In the genomic region with DNA sequence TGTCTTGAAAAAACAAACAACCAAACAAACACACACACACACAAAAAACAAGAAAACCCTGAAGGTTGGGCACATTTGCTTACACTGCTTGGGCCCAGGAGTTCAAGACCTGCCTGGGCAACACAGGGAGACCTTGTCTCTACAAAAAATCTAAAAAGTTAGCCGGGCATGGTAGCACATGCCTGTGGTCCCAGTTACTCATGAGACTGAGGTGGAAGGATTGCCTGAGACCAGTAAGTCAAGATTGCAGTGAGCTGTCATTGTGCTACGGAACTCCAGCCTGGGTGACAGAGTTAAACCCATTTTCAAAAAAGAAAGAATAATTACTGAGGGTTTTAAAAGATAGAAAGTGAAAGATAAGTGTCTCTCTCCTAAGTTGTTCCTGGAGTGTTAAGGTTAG, we compare ENCODE assay signal across 20 cellular contexts.
DNase-seq lines count a peak whose midpoint lies in the region; TF ChIP-seq lines count a peak whose summit lies in the region.
"Had no signal": no experiment of that assay in that cellular context is flagged by ENCODE, and none has a peak within 500 bp of the region (broad histone marks: within the 10 kb centered on the region; RNA-seq: fewer than 3 reads in every experiment).

No MANE protein-coding gene starts in this region.

- H3K36me3 ChIP-seq in brain microvascular endothelial cell (replicated peaks) (no peaks in the 10 kb centered on the region), kidney epithelial cell (ENCODE audit: control insufficient read depth, insufficient read depth, low read length) (no peaks in the 10 kb centered on the region)
- H3K36me3 ChIP-seq in effector memory CD4-positive, alpha-beta T cell (ENCODE audit: control insufficient read depth, insufficient read depth, low read length) = no peaks in the 10 kb centered on the region

- CTCF ChIA-PET in HEK293T (lab: Yijun Ruan, JAX) = no interaction called here

- H3K4me3 ChIP-seq in brain microvascular endothelial cell (ENCODE audit: low read depth, low read length) = no peak overlapping the region
- no peak overlapping the region for H3K4me3 ChIP-seq in kidney epithelial cell (ENCODE audit: low read depth, low read length)
- no peak overlapping the region for H3K4me3 ChIP-seq in effector memory CD4-positive, alpha-beta T cell (ENCODE audit: insufficient read depth, low read depth, low read length, poor library complexity, severe bottlenecking)
- H3K4me3 ChIP-seq: BLaER1 treated with 17β-estradiol and CSF1 and Interleukin-3, amounts not matched to agents 10 nM and 100 nM had no signal

- in situ Hi-C loops in ACHN (cut with HindIII; ENCODE audit: low pct_ligation_motif_present, low pct_unique_long_range_greater_than_20kb, low sequenced_read_pairs) = no loop called here
- in situ Hi-C loops in brain microvascular endothelial cell (cut with HindIII; ENCODE audit: low pct_ligation_motif_present, low sequenced_read_pairs) = no loop called here

- TF ChIP-seq CTCF in brain microvascular endothelial cell (IDR thresholded peaks at IDR 0.05; ENCODE audit: low read depth, low read length, missing control alignments) (no peak), kidney epithelial cell (IDR thresholded peaks at IDR 0.05; ENCODE audit: insufficient read depth, low read length, poor library complexity, severe bottlenecking) (no peak)

- H3K27me3 ChIP-seq in brain microvascular endothelial cell (replicated peaks) (no peaks in the 10 kb centered on the region), kidney epithelial cell (ENCODE audit: control insufficient read depth, insufficient read depth, low read length) (no peaks in the 10 kb centered on the region)
- H3K27me3 ChIP-seq in effector memory CD4-positive, alpha-beta T cell (replicated peaks; ENCODE audit: control insufficient read depth, insufficient read depth, low read length, poor library complexity, severe bottlenecking) = no peaks in the 10 kb centered on the region
- H3K27me3 ChIP-seq: BLaER1 treated with 17β-estradiol and CSF1 and Interleukin-3, amounts not matched to agents 10 nM and 100 nM had no signal

- H3K4me1 ChIP-seq in effector memory CD4-positive, alpha-beta T cell (ENCODE audit: control insufficient read depth, insufficient read depth, low read length, poor library complexity, severe bottlenecking) = no peaks in the 10 kb centered on the region
- H3K4me1 ChIP-seq: BLaER1 treated with 17β-estradiol and CSF1 and Interleukin-3, amounts not matched to agents 10 nM and 100 nM had no signal

- POLR2A ChIA-PET in HEK293T (lab: Yijun Ruan, JAX) = no interaction called here

- H3K27ac ChIP-seq in brain microvascular endothelial cell = no peak overlapping the region
- H3K27ac ChIP-seq in effector memory CD4-positive, alpha-beta T cell (ENCODE audit: insufficient read depth, low read length, poor library complexity, severe bottlenecking) = no peak overlapping the region
- H3K27ac ChIP-seq: BLaER1 treated with 17β-estradiol and CSF1 and Interleukin-3, amounts not matched to agents 10 nM and 100 nM had no signal

- H3K9me3 ChIP-seq in effector memory CD4-positive, alpha-beta T cell (ENCODE audit: control insufficient read depth, low read length) = no peaks in the 10 kb centered on the region
- H3K9me3 ChIP-seq: BLaER1 treated with 17β-estradiol and CSF1 and Interleukin-3, amounts not matched to agents 10 nM and 100 nM had no signal

- DNase-seq in ACHN (peak; percentile 31), LHCN-M2 (ENCODE audit: low read depth) (peak; percentile 7), brain microvascular endothelial cell (peak; percentile 7), kidney epithelial cell (ENCODE audit: low read depth) (peak; percentile 9), DMS53 treated with DMSO at 0.1 percent for 48 hours (lab: John Stamatoyannopoulos, UW; ENCODE audit: unreplicated experiment) (no peak), medulla oblongata (ENCODE audit: extremely low spot score) (no peak), HEK293T (ENCODE audit: extremely low spot score) (no peak)
- no peak for DNase-seq in effector memory CD4-positive, alpha-beta T cell
- DNase-seq: 8988T; CD8-positive, alpha-beta memory T cell; DND-41; GOT3; KBM-7; NCI-H1048; NCI-H1436 treated with DMSO at 0.1 percent for 48 hours; NCI-H2029 treated with DMSO at 0.1 percent for 48 hours; NCI-H2171 treated with DMSO at 0.1 percent for 48 hours; NCI-H774; SHP77 had no signal

TF ChIP-seq in HEK293T, 16 proteins besides CTCF, POLR2A, EP300 and RAD21:
- no peak for TF ChIP-seq L3MBTL2 (conservative IDR thresholded peaks at IDR 0.05)
- TF ChIP-seq, protein P1, sequence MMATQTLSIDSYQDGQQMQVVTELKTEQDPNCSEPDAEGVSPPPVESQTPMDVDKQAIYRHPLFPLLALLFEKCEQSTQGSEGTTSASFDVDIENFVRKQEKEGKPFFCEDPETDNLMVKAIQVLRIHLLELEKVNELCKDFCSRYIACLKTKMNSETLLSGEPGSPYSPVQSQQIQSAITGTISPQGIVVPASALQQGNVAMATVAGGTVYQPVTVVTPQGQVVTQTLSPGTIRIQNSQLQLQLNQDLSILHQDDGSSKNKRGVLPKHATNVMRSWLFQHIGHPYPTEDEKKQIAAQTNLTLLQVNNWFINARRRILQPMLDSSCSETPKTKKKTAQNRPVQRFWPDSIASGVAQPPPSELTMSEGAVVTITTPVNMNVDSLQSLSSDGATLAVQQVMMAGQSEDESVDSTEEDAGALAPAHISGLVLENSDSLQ (IDR thresholded peaks at IDR 0.05) = no peak
- no peak for TF ChIP-seq ZNF384 (IDR thresholded peaks at IDR 0.05)
- TF ChIP-seq FOXK2 (IDR thresholded peaks at IDR 0.05) = no peak
- no peak for TF ChIP-seq TARDBP (IDR thresholded peaks at IDR 0.05)
- TF ChIP-seq ELF4 (IDR thresholded peaks at IDR 0.05) = no peak
- no peak for TF ChIP-seq SUZ12 (IDR thresholded peaks at IDR 0.05)
- TF ChIP-seq ARNT (IDR thresholded peaks at IDR 0.05) = no peak
- TF ChIP-seq LEF1 (IDR thresholded peaks at IDR 0.05; ENCODE audit: borderline replicate concordance) = no peak
- no peak for TF ChIP-seq FOXM1 (IDR thresholded peaks at IDR 0.05; ENCODE audit: borderline replicate concordance)
- TF ChIP-seq BHLHE40 (IDR thresholded peaks at IDR 0.05; ENCODE audit: borderline replicate concordance) = no peak
- no peak for TF ChIP-seq NFRKB (IDR thresholded peaks at IDR 0.05)
- no peak for TF ChIP-seq HDGF (IDR thresholded peaks at IDR 0.05; ENCODE audit: borderline replicate concordance)
- TF ChIP-seq SP1 (IDR thresholded peaks at IDR 0.05) = no peak
- no peak for TF ChIP-seq CTBP1 (IDR thresholded peaks at IDR 0.05; ENCODE audit: borderline replicate concordance)

Comparison
In these comparisons a context has a peak if more than half of its experiments do, and no peak if none do; other contexts are left out.
1. DNase-seq: peak in ACHN (single experiment), LHCN-M2 (single experiment), brain microvascular endothelial cell (single experiment) and kidney epithelial cell (single experiment); none in DMS53 treated with DMSO at 0.1 percent for 48 hours (single experiment), effector memory CD4-positive, alpha-beta T cell (0 of 3), medulla oblongata (single experiment) and HEK293T (single experiment).